ENCODE assay signal across 8 cellular contexts in the genomic region with DNA sequence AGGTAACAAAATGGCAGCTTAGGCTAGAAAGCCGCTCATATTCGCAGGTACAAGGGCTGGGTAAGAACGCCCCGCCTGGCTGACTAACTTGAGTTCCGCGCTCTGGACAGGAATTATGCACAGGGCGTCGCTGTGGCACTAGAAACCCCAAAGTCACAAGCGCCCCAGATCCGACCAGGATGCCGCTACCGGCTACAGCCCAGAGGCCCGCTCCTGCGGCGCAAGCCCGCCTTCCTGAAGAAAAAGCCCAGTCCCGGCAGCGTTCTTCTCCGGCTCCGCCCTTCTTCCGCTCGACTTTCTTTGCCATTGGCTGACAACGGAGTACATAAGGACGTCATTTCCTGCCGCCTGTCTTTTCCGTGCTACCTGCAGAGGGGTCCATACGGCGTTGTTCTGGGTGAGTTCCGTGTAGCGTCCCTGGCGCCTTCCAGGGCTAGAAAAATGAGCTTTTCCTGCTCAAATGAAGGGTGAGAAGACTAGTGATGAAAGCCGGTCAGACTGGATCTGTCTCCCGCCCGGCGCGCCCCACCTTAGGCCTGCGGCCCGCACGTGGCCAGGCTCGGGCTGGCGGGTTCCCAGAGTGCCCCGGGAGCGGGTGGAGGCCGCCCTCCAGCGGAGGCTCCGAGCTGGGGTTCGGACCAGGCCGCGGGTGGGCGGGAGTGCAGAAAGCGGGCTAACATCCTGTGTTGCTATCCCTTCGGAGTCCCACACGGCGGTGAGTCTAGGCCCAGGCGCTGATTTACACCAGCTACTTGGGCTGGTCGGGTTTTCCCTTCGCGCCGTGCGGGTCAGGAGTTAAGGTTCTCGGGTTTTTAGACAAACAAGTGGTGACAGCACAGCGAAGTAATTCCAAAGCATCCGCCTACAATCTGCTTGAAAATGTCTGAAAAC. TPM values are rescaled to one million over a fixed set of nuclear protein-coding genes. Genes with fewer than 3 reads are reported as not detected.
DNase-seq lines count a peak whose midpoint lies in the region; ATAC-seq lines count a peak whose summit lies in the region.

Gene RPSA (plus strand): TSS at position 353 of the 891 bp plus-strand sequence. CDS start 934 bp downstream, outside the sequence.

- no peaks in the 10 kb centered on the region for H3K27me3 Mint-ChIP-seq in CD4-positive, CD25-positive, alpha-beta regulatory T cell
- no peaks in the 10 kb centered on the region for H3K27me3 Mint-ChIP-seq in dendritic cell treated with granulocyte-macrophage colony-stimulating factor and Interleukin-4, amounts not matched to agents 40 ng/mL and 50 ng/mL, for 4 days

- intact Hi-C loops in dendritic cell treated with granulocyte-macrophage colony-stimulating factor and Interleukin-4, amounts not matched to agents 40 ng/mL and 50 ng/mL, for 4 days (cut with micrococcal nuclease) = loop anchor here (1.0 kb wide), 1 partner anchor 22 kb away; no protein-coding TSS in a partner anchor

- H3K36me3 Mint-ChIP-seq in CD4-positive, CD25-positive, alpha-beta regulatory T cell = peaks cover 23% of the 10 kb centered on the region
- H3K36me3 Mint-ChIP-seq in dendritic cell treated with granulocyte-macrophage colony-stimulating factor and Interleukin-4, amounts not matched to agents 40 ng/mL and 50 ng/mL, for 4 days (ENCODE audit: low read depth) = peaks cover 51% of the 10 kb centered on the region

- no peaks in the 10 kb centered on the region for H3K27me3 ChIP-seq in CD4-positive, CD25-positive, alpha-beta regulatory T cell (ENCODE audit: control insufficient read depth, insufficient read depth, low read length)

- no peaks in the 10 kb centered on the region for H3K9me3 ChIP-seq in CD4-positive, CD25-positive, alpha-beta regulatory T cell (ENCODE audit: control insufficient read depth in 2 of 2, low read length in 2 of 2)

- H3K4me1 Mint-ChIP-seq in CD4-positive, CD25-positive, alpha-beta regulatory T cell = peaks cover 17 to 58% (median 44%) of the 10 kb centered on the region in 4 donors
- H3K4me1 Mint-ChIP-seq in dendritic cell treated with granulocyte-macrophage colony-stimulating factor and Interleukin-4, amounts not matched to agents 40 ng/mL and 50 ng/mL, for 4 days (ENCODE audit: low read depth) = peaks cover 28% of the 10 kb centered on the region

- H3K9me3 Mint-ChIP-seq in CD4-positive, CD25-positive, alpha-beta regulatory T cell = no peaks in the 10 kb centered on the region
- no peaks in the 10 kb centered on the region for H3K9me3 Mint-ChIP-seq in dendritic cell treated with granulocyte-macrophage colony-stimulating factor and Interleukin-4, amounts not matched to agents 40 ng/mL and 50 ng/mL, for 4 days

- peaks cover 31% of the 10 kb centered on the region for H3K4me1 ChIP-seq in CD4-positive, CD25-positive, alpha-beta regulatory T cell (ENCODE audit: control insufficient read depth, insufficient read depth, low read length, poor library complexity, severe bottlenecking)

- peak within 1 kb of the TSS; percentile 88 for H3K4me3 ChIP-seq in CD4-positive, CD25-positive, alpha-beta regulatory T cell (ENCODE audit: low read depth, low read length)

- peak within 1 kb of the TSS; percentile 96 to 99 (median 99) for H3K27ac Mint-ChIP-seq in CD4-positive, CD25-positive, alpha-beta regulatory T cell
- peak within 1 kb of the TSS; percentile 90 for H3K27ac Mint-ChIP-seq in dendritic cell treated with granulocyte-macrophage colony-stimulating factor and Interleukin-4, amounts not matched to agents 40 ng/mL and 50 ng/mL, for 4 days

- peak; percentile 93 to 95 for ATAC-seq in CD4-positive, CD25-positive, alpha-beta regulatory T cell (ENCODE audit: low read depth in 2 of 2)
- ATAC-seq in GM19395 (IDR thresholded peaks at IDR 0.05; ENCODE audit: unreplicated experiment) (peak; percentile 91), HG03565 (IDR thresholded peaks at IDR 0.05; ENCODE audit: unreplicated experiment) (peak; percentile 91), left lobe of liver (peak; percentile 96)

- DNase-seq in CD4-positive, CD25-positive, alpha-beta regulatory T cell = peak; percentile 94 to 99 (median 97)
- DNase-seq in NCI-H748 treated with DMSO at 0.1 percent for 48 hours (lab: John Stamatoyannopoulos, UW) = peak; percentile 90
- peak; percentile 88 to 92 for DNase-seq in activated CD4-positive, alpha-beta T cell treated with anti-CD3 and anti-CD28 coated beads, Interleukin-2, amount 50 U/mL, for 24 hours (ENCODE audit: low read depth in 1 of 2, low spot score in 1 of 2)
- peak; percentile 95 for DNase-seq in left lobe of liver (ENCODE audit: low spot score)
- peak; percentile 91 for DNase-seq in stimulated activated CD4-positive, alpha-beta T cell treated with anti-CD3 and anti-CD28 coated beads, Interleukin-2, amount 100 ng/mL, for 4 hours (ENCODE audit: low read depth)

- H3K36me3 ChIP-seq in CD4-positive, CD25-positive, alpha-beta regulatory T cell (ENCODE audit: control insufficient read depth, insufficient read depth, low read length) = peaks cover 28% of the 10 kb centered on the region

- H3K4me3 Mint-ChIP-seq in CD4-positive, CD25-positive, alpha-beta regulatory T cell = peak within 1 kb of the TSS; percentile 88 to 98 (median 92)
- H3K4me3 Mint-ChIP-seq in dendritic cell treated with granulocyte-macrophage colony-stimulating factor and Interleukin-4, amounts not matched to agents 40 ng/mL and 50 ng/mL, for 4 days = peak within 1 kb of the TSS; percentile 90

- H3K27ac ChIP-seq in CD4-positive, CD25-positive, alpha-beta regulatory T cell (ENCODE audit: insufficient read depth, low read length, poor library complexity, severe bottlenecking) = peak within 1 kb of the TSS; percentile 90

RNA-seq across cellular contexts. Expression of gene RPSA, which starts in this region (rescaled TPM):
- total RNA-seq in CD4-positive, CD25-positive, alpha-beta regulatory T cell = 1,171 TPM
- polyA plus RNA-seq in CD4-positive, CD25-positive, alpha-beta regulatory T cell = 1,000 to 10,000 TPM in 2 of 4 donors, 100 to 1,000 TPM in 2; 939 to 1,327 (median 1,114) TPM
- total RNA-seq in left lobe of liver = 280 TPM

Comparison
In these comparisons a context has a peak if more than half of its experiments do, and no peak if none do; other contexts are left out.
1. Peak in every context shown above with its lines: DNase-seq, ATAC-seq, H3K4me3 ChIP-seq and H3K27ac ChIP-seq.